Comparison of ENCODE assay signal across 1 cellular context in the genomic region with DNA sequence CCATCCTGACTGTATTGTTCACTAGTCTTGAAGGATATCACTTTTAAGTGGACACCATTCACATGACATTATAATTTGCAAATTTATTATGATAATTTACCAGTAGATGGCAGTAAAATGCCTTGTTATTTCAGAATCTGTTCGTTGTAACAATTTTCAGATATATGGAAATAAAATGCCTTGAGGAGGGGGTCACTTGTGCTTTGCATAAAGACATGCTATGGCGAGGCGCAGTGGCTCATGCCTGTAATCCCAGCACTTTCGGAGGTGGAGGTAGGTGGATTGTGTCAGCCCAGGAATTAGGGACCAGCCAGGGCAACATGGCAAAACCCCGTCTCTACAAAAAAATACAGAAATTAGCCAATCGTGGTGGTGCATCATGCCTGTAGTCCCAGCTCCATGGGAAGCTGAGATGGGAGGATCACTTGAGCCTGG.
TF ChIP-seq lines count a peak whose summit lies in the region.

No MANE protein-coding gene starts in this region.

TF ChIP-seq in HCT116, 20 proteins besides CTCF, POLR2A, EP300 and RAD21 (continued from another document):
- no peak for TF ChIP-seq POLR2AphosphoS5 (IDR thresholded peaks at IDR 0.05; ENCODE audit: low read depth, low read length)
